In genomic region chr20:58702859-58703648, GRCh38 we compare ENCODE assay signal across 13 cellular contexts. TPM values are rescaled to one million over a fixed set of nuclear protein-coding genes. Genes with fewer than 3 reads are reported as not detected.
DNase-seq lines count a peak whose midpoint lies in the region; ATAC-seq and TF ChIP-seq lines count a peak whose summit lies in the region.
"Had no signal": no experiment of that assay in that cellular context is flagged by ENCODE, and none has a peak within 500 bp of the region (broad histone marks: within the 10 kb centered on the region; RNA-seq: fewer than 3 reads in every experiment).

No MANE protein-coding gene starts in this region.

- intact Hi-C loops in psoas muscle (cut with DNase I) = no loop called here
- intact Hi-C loops in prostate gland (cut with DNase I) = no loop called here

- H3K27me3 ChIP-seq in H7 (ENCODE audit: control insufficient read depth, insufficient read depth, low read length) (no peaks in the 10 kb centered on the region), brain microvascular endothelial cell (replicated peaks) (no peaks in the 10 kb centered on the region), psoas muscle (ENCODE audit: insufficient read depth in 3 of 3, low read length in 2 of 3) (no peaks in the 10 kb centered on the region), prostate gland (replicated peaks; ENCODE audit: insufficient read depth) (no peaks in the 10 kb centered on the region)
- H3K27me3 ChIP-seq: tibial artery had no signal

- peak; percentile 5 for DNase-seq in activated CD4-positive, alpha-beta T cell treated with anti-CD3 and anti-CD28 coated beads for 1 hour
- DNase-seq in activated CD4-positive, alpha-beta T cell treated with anti-CD3 and anti-CD28 coated beads, Interleukin-2, amount 50 U/mL, for 1 hour = no peak
- peak; percentile 66 for DNase-seq in H7
- no peak for DNase-seq in brain microvascular endothelial cell
- DNase-seq in psoas muscle = no peak
- DNase-seq in prostate gland (ENCODE audit: low spot score) = no peak
- DNase-seq in GOT3 (lab: John Stamatoyannopoulos, UW) = no peak
- no peak for DNase-seq in NCI-H2171 treated with DMSO at 0.1 percent for 48 hours (lab: John Stamatoyannopoulos, UW)
- DNase-seq: Kasumi-1, tibial artery had no signal

- H3K4me3 ChIP-seq in H7 (ENCODE audit: insufficient read depth, low read depth, low read length) = no peak overlapping the region
- no peak overlapping the region for H3K4me3 ChIP-seq in brain microvascular endothelial cell (ENCODE audit: low read depth, low read length)
- H3K4me3 ChIP-seq in psoas muscle = no peak overlapping the region
- no peak overlapping the region for H3K4me3 ChIP-seq in prostate gland
- H3K4me3 ChIP-seq: HAP-1, tibial artery had no signal

- H3K9me3 ChIP-seq in psoas muscle (no peaks in the 10 kb centered on the region), prostate gland (no peaks in the 10 kb centered on the region)
- H3K9me3 ChIP-seq: HAP-1, tibial artery had no signal

- in situ Hi-C loops in brain microvascular endothelial cell (cut with HindIII; ENCODE audit: low pct_ligation_motif_present, low sequenced_read_pairs) = no loop called here

- H3K36me3 ChIP-seq in H7 (replicated peaks; ENCODE audit: control insufficient read depth, insufficient read depth, low read length) (peaks cover 8% of the 10 kb centered on the region), brain microvascular endothelial cell (replicated peaks) (peaks cover 23% of the 10 kb centered on the region), psoas muscle (ENCODE audit: insufficient read depth in 1 of 2, low read depth in 1 of 2) (peaks cover 0 to 90% of the 10 kb centered on the region in 2 donors), prostate gland (no peaks in the 10 kb centered on the region)

- TF ChIP-seq POLR2A in prostate gland (IDR thresholded peaks at IDR 0.05) = no peak

- H3K4me1 ChIP-seq in psoas muscle (no peaks in the 10 kb centered on the region), prostate gland (replicated peaks) (no peaks in the 10 kb centered on the region)
- H3K4me1 ChIP-seq: HAP-1, tibial artery had no signal

- ATAC-seq in psoas muscle = no peak
- ATAC-seq: left colon, T-cell had no signal

- H3K27ac ChIP-seq in brain microvascular endothelial cell (no peak overlapping the region), psoas muscle (no peak overlapping the region), prostate gland (no peak overlapping the region)
- H3K27ac ChIP-seq: tibial artery had no signal

- WGBS in psoas muscle, 3 donors = 89 to 95% (median 92%) methylated on average over 28 of the region's 28 CpGs
- 94% methylated on average over 28 of the region's 28 CpGs for WGBS in prostate gland

- TF ChIP-seq CTCF in brain microvascular endothelial cell (IDR thresholded peaks at IDR 0.05; ENCODE audit: low read depth, low read length, missing control alignments) (peak; percentile 49), psoas muscle (IDR thresholded peaks at IDR 0.05) (peak; percentile 29), prostate gland (IDR thresholded peaks at IDR 0.05) (no peak)

RNA-seq across cellular contexts. Expression of gene NPEPL1, which starts 10.5 kb away (rescaled TPM):
- total RNA-seq in H7 (2014; rRNA removed; shearing (Covaris generic)) = 30.9 and 33.8 TPM in 2 replicates
- total RNA-seq in psoas muscle (10 to 100 TPM; 29.1 to 52.3 (median 36.4) TPM), prostate gland (10 to 100 TPM; 25.7 to 63.1 TPM)
- polyA plus RNA-seq in psoas muscle = 10 to 100 TPM; 18.4 to 41.9 (median 29.1) TPM

RNA-seq across cellular contexts. Expression of gene STX16, which starts 52.0 kb away (rescaled TPM):
- 18.4 and 30.7 TPM in 2 replicates for total RNA-seq in H7 (2014; rRNA removed; shearing (Covaris generic))
- 10 to 100 TPM; 17.9 to 26.3 (median 21.1) TPM for total RNA-seq in psoas muscle
- 10 to 100 TPM; 17.5 to 58.1 (median 20.0) TPM for polyA plus RNA-seq in psoas muscle
- 100 to 1,000 TPM in 1 of 2 donors, 10 to 100 TPM in 1; 34.3 to 115 TPM for total RNA-seq in prostate gland

Comparison
In these comparisons a context has a peak if more than half of its experiments do, and no peak if none do; other contexts are left out.
1. DNase-seq: peak in activated CD4-positive, alpha-beta T cell treated with anti-CD3 and anti-CD28 coated beads for 1 hour (single experiment) and H7 (single experiment); none in activated CD4-positive, alpha-beta T cell treated with anti-CD3 and anti-CD28 coated beads, Interleukin-2, amount 50 U/mL, for 1 hour (single experiment), brain microvascular endothelial cell (single experiment), psoas muscle (0 of 2), prostate gland (single experiment), GOT3 (single experiment) and NCI-H2171 treated with DMSO at 0.1 percent for 48 hours (single experiment).
2. CTCF ChIP-seq: peak in brain microvascular endothelial cell (single experiment) and psoas muscle (single experiment); none in prostate gland (0 of 4).